14 cellular contexts compared by ENCODE assay signal in the genomic region with DNA sequence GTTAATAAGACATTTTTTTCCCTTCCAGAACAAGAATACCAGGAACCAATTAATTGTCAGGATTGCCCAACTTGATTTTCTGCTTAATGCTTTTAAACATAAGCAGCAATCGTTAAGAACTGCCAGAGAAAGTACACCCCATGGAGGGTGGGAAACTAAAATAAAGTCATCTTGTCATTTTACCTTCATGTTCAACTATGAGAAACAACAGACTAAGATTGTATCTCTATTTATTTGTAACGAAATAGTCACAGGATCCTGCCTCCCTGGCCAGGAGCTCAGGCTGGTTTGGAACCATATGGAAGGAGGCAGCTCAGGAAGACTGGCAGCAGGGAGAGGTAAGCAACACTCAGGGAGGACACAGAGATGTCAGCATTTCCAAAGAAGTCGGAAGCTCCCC.
DNase-seq lines count a peak whose midpoint lies in the region; ATAC-seq and TF ChIP-seq lines count a peak whose summit lies in the region.
"Had no signal": no experiment of that assay in that cellular context is flagged by ENCODE, and none has a peak within 500 bp of the region (broad histone marks: within the 10 kb centered on the region; RNA-seq: fewer than 3 reads in every experiment).

No MANE protein-coding gene starts in this region.

- H4K20me1 ChIP-seq in BLaER1 treated with 17β-estradiol and CSF1 and Interleukin-3, amounts not matched to agents 10 nM and 100 nM: peaks cover 0 to 98% (median 10%) of the 10 kb centered on the region in 11 experiments; a peak in 9 of 22 replicates

- H3K27me3 ChIP-seq in BLaER1 treated with 17β-estradiol and CSF1 and Interleukin-3, amounts not matched to agents 10 nM and 100 nM: no peaks in the 10 kb centered on the region
- H3K27me3 ChIP-seq in right atrium auricular region: no peaks in the 10 kb centered on the region

- H3K27ac Mint-ChIP-seq in WTC11: 0 out of 2 replicates have a peak overlapping the region, but pooled peaks have one; percentile 79
- H3K27ac Mint-ChIP-seq: B cell had no signal

- peak overlapping the region in 7 of 11 experiments; percentile 61 to 94 (median 76); a peak in 15 of 22 replicates for H3K27ac ChIP-seq in BLaER1 treated with 17β-estradiol and CSF1 and Interleukin-3, amounts not matched to agents 10 nM and 100 nM
- peak overlapping the region; percentile 83 to 87 for H3K27ac ChIP-seq in right atrium auricular region

- H3K9me3 ChIP-seq in BLaER1 treated with 17β-estradiol and CSF1 and Interleukin-3, amounts not matched to agents 10 nM and 100 nM (replicated peaks in 1 of 11): no peaks in the 10 kb centered on the region
- no peaks in the 10 kb centered on the region for H3K9me3 ChIP-seq in right atrium auricular region

- H3K9ac ChIP-seq in BLaER1 treated with 17β-estradiol and CSF1 and Interleukin-3, amounts not matched to agents 10 nM and 100 nM: peak overlapping the region in 5 of 11 experiments; percentile 55 to 87 (median 81); a peak in 7 of 22 replicates

- peaks cover 28 to 94% (median 35%) of the 10 kb centered on the region in 10 experiments for H3K4me1 ChIP-seq in BLaER1 treated with 17β-estradiol and CSF1 and Interleukin-3, amounts not matched to agents 10 nM and 100 nM
- H3K4me1 ChIP-seq in right atrium auricular region: peaks cover 0 to 36% of the 10 kb centered on the region in 2 donors

- H3K4me3 ChIP-seq in BLaER1 treated with 17β-estradiol and CSF1 and Interleukin-3, amounts not matched to agents 10 nM and 100 nM: peak overlapping the region in 2 of 10 experiments; percentile 33 to 37; a peak in 4 of 20 replicates
- H3K4me3 ChIP-seq in right atrium auricular region (no peak overlapping the region), skeletal muscle cell (ENCODE audit: low read depth, low read length) (peak overlapping the region; percentile 39)

- H3K9me3 Mint-ChIP-seq in WTC11: no peaks in the 10 kb centered on the region

- POLR2A ChIA-PET in WTC11 (lab: Charles Lee): interaction anchor here (1.0 kb wide), 1 partner anchor 38 kb away, joined by 3 read pairs; no protein-coding TSS in a partner anchor

- TF ChIP-seq CTCF in WTC11 (IDR thresholded peaks at IDR 0.05): no peak
- no peak for TF ChIP-seq CTCF in right atrium auricular region (IDR thresholded peaks at IDR 0.05)

- CTCF ChIA-PET in WTC11 (lab: Charles Lee): interaction anchor here (1.2 to 1.6 kb wide), 5 partner anchors 16 to 186 kb away, joined by 3 to 7 read pairs (median 4); no protein-coding TSS in a partner anchor

- no peaks in the 10 kb centered on the region for H3K36me3 Mint-ChIP-seq in WTC11

- ATAC-seq in WTC11 (no peak), HG02970 (IDR thresholded peaks at IDR 0.05; ENCODE audit: low FRiP score, unreplicated experiment) (no peak)

- DNase-seq in WTC11 (ENCODE audit: low spot score) (no peak), right atrium auricular region (ENCODE audit: low spot score) (no peak), skeletal muscle cell (ENCODE audit: low read depth) (no peak), LoVo (ENCODE audit: low spot score) (no peak), RKO (ENCODE audit: low spot score) (no peak), globus pallidus (ENCODE audit: low spot score) (no peak)
- DNase-seq: activated naive CD4-positive, alpha-beta T cell treated with anti-CD3 and anti-CD28 coated beads, Interleukin-2, amount 50 U/mL, for 16 hours; glutamatergic neuron; Kasumi-1; NCI-H2081 treated with DMSO at 0.1 percent for 48 hours; OCI-M1 had no signal

- H3K4me2 ChIP-seq in BLaER1 treated with 17β-estradiol and CSF1 and Interleukin-3, amounts not matched to agents 10 nM and 100 nM: peak overlapping the region in 10 of 11 experiments; percentile 78 to 98 (median 84); a peak in 14 of 22 replicates

- H3K4me3 Mint-ChIP-seq in WTC11: no peak overlapping the region
- H3K4me3 Mint-ChIP-seq: B cell had no signal

- H3K36me3 ChIP-seq in BLaER1 treated with 17β-estradiol and CSF1 and Interleukin-3, amounts not matched to agents 10 nM and 100 nM: peaks cover 0 to 83% (median 0%) of the 10 kb centered on the region in 11 experiments; a peak in 9 of 22 replicates
- H3K36me3 ChIP-seq in right atrium auricular region: no peaks in the 10 kb centered on the region

- H3K27me3 Mint-ChIP-seq in WTC11 (ENCODE audit: low read depth): no peaks in the 10 kb centered on the region
- H3K27me3 Mint-ChIP-seq: B cell had no signal

- peaks cover 41% of the 10 kb centered on the region for H3K4me1 Mint-ChIP-seq in WTC11

TF ChIP-seq in WTC11, 78 proteins besides CTCF, POLR2A, EP300 and RAD21:
- TF ChIP-seq CREM (CRISPR knock-in tag; IDR thresholded peaks at IDR 0.05) (no peak), IRF2 (CRISPR knock-in tag; IDR thresholded peaks at IDR 0.05; ENCODE audit: borderline replicate concordance, low read depth) (no peak), JUN (CRISPR knock-in tag; IDR thresholded peaks at IDR 0.05) (no peak), FOXK1 (CRISPR knock-in tag; IDR thresholded peaks at IDR 0.05) (no peak), OVOL2 (CRISPR knock-in tag; IDR thresholded peaks at IDR 0.05; ENCODE audit: borderline replicate concordance) (no peak), TEAD1 (CRISPR knock-in tag; IDR thresholded peaks at IDR 0.05) (no peak), SMAD3 (CRISPR knock-in tag; IDR thresholded peaks at IDR 0.05; ENCODE audit: borderline replicate concordance) (no peak)
- TF ChIP-seq, protein P1, sequence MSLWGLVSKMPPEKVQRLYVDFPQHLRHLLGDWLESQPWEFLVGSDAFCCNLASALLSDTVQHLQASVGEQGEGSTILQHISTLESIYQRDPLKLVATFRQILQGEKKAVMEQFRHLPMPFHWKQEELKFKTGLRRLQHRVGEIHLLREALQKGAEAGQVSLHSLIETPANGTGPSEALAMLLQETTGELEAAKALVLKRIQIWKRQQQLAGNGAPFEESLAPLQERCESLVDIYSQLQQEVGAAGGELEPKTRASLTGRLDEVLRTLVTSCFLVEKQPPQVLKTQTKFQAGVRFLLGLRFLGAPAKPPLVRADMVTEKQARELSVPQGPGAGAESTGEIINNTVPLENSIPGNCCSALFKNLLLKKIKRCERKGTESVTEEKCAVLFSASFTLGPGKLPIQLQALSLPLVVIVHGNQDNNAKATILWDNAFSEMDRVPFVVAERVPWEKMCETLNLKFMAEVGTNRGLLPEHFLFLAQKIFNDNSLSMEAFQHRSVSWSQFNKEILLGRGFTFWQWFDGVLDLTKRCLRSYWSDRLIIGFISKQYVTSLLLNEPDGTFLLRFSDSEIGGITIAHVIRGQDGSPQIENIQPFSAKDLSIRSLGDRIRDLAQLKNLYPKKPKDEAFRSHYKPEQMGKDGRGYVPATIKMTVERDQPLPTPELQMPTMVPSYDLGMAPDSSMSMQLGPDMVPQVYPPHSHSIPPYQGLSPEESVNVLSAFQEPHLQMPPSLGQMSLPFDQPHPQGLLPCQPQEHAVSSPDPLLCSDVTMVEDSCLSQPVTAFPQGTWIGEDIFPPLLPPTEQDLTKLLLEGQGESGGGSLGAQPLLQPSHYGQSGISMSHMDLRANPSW (CRISPR knock-in tag; conservative IDR thresholded peaks at IDR 0.05; ENCODE audit: low read depth): no peak
- TF ChIP-seq, protein P2, sequence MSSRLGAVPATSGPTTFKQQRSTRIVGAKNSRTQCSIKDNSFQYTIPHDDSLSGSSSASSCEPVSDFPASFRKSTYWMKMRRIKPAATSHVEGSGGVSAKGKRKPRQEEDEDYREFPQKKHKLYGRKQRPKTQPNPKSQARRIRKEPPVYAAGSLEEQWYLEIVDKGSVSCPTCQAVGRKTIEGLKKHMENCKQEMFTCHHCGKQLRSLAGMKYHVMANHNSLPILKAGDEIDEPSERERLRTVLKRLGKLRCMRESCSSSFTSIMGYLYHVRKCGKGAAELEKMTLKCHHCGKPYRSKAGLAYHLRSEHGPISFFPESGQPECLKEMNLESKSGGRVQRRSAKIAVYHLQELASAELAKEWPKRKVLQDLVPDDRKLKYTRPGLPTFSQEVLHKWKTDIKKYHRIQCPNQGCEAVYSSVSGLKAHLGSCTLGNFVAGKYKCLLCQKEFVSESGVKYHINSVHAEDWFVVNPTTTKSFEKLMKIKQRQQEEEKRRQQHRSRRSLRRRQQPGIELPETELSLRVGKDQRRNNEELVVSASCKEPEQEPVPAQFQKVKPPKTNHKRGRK (CRISPR knock-in tag; IDR thresholded peaks at IDR 0.05; ENCODE audit: borderline replicate concordance): no peak
- TF ChIP-seq, protein P3, sequence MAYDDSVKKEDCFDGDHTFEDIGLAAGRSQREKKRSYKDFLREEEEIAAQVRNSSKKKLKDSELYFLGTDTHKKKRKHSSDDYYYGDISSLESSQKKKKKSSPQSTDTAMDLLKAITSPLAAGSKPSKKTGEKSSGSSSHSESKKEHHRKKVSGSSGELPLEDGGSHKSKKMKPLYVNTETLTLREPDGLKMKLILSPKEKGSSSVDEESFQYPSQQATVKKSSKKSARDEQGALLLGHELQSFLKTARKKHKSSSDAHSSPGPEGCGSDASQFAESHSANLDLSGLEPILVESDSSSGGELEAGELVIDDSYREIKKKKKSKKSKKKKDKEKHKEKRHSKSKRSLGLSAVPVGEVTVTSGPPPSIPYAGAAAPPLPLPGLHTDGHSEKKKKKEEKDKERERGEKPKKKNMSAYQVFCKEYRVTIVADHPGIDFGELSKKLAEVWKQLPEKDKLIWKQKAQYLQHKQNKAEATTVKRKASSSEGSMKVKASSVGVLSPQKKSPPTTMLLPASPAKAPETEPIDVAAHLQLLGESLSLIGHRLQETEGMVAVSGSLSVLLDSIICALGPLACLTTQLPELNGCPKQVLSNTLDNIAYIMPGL (CRISPR knock-in tag; IDR thresholded peaks at IDR 0.05): no peak
- TF ChIP-seq, protein P4, sequence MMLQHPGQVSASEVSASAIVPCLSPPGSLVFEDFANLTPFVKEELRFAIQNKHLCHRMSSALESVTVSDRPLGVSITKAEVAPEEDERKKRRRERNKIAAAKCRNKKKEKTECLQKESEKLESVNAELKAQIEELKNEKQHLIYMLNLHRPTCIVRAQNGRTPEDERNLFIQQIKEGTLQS (CRISPR knock-in tag; conservative IDR thresholded peaks at IDR 0.05): no peak
